8 cellular contexts compared by ENCODE assay signal in genomic region chr1:85201340-85202091, GRCh38. TPM values are rescaled to one million over a fixed set of nuclear protein-coding genes. Genes with fewer than 3 reads are reported as not detected.
A peak's percentile ranks its signal among the peaks of the same experiment; 100 is the strongest.
DNase-seq lines count a peak whose midpoint lies in the region; ATAC-seq and TF ChIP-seq lines count a peak whose summit lies in the region.

No MANE protein-coding gene starts in this region.

- H3K36me3 ChIP-seq in MM.1S (replicated peaks; ENCODE audit: insufficient read depth, low read length) (no peaks in the 10 kb centered on the region), left lung (no peaks in the 10 kb centered on the region)

- no peaks in the 10 kb centered on the region for H3K9me3 ChIP-seq in MM.1S (replicated peaks; ENCODE audit: insufficient read depth, low read length)
- H3K9me3 ChIP-seq in left lung, result no peaks in the 10 kb centered on the region

- H2AFZ ChIP-seq in MM.1S (ENCODE audit: low read length), result peak overlapping the region; percentile 83

- intact Hi-C loops in left lung (cut with DNase I), result no loop called here

- peaks cover 24% of the 10 kb centered on the region for H3K79me2 ChIP-seq in MM.1S (ENCODE audit: low read length)

- no peak for TF ChIP-seq CTCF in GM12864 (IDR thresholded peaks at IDR 0.05; ENCODE audit: low read depth, low read length, missing control alignments)
- TF ChIP-seq CTCF in MM.1S (IDR thresholded peaks at IDR 0.05; ENCODE audit: low read length), result no peak
- no peak for TF ChIP-seq CTCF in coronary artery (IDR thresholded peaks at IDR 0.05)
- no peak for TF ChIP-seq CTCF in left lung (IDR thresholded peaks at IDR 0.05)

- H3K4me3 ChIP-seq in GM12864 (ENCODE audit: low read depth, low read length) (peak overlapping the region; percentile 77), MM.1S (ENCODE audit: low read length) (peak overlapping the region; percentile 83), coronary artery (peak overlapping the region; percentile 77), left lung (peak overlapping the region; percentile 69 to 72)

- DNase-seq in GM12864 (ENCODE audit: low read depth), result no peak
- DNase-seq in HCEC 1CT, result peak; percentile 72
- DNase-seq in MM.1S, result peak; percentile 58
- peak; percentile 62 to 74 for DNase-seq in activated CD4-positive, alpha-beta T cell treated with anti-CD3 and anti-CD28 coated beads for 4 hours
- DNase-seq in coronary artery (ENCODE audit: low spot score), result peak; percentile 80
- DNase-seq in left lung, result peak; percentile 71 to 89
- DNase-seq in stimulated activated CD4-positive, alpha-beta T cell treated with anti-CD3 and anti-CD28 coated beads, Interleukin-4, amount 100 ng/mL, for 1 hour, result peak; percentile 67
- DNase-seq in middle frontal gyrus (ENCODE audit: extremely low spot score, low spot score), result no peak

- peak overlapping the region; percentile 77 for H3K4me2 ChIP-seq in MM.1S (ENCODE audit: low read depth, low read length)

- H4K20me1 ChIP-seq in MM.1S (ENCODE audit: insufficient read depth, low read length), result no peaks in the 10 kb centered on the region

- ATAC-seq in left lung, result peak; percentile 84

- peak overlapping the region; percentile 81 for H3K27ac ChIP-seq in MM.1S (ENCODE audit: low read length)
- H3K27ac ChIP-seq in coronary artery, result peak overlapping the region; percentile 85 to 90
- peak overlapping the region; percentile 88 to 94 for H3K27ac ChIP-seq in left lung

- H3K27me3 ChIP-seq in MM.1S (replicated peaks; ENCODE audit: insufficient read depth, low read length) (no peaks in the 10 kb centered on the region), left lung (peaks cover 0 to 41% of the 10 kb centered on the region in 2 donors)

- H3K9me2 ChIP-seq in MM.1S (replicated peaks; ENCODE audit: insufficient read depth, low read length), result no peaks in the 10 kb centered on the region

- peak overlapping the region; percentile 67 for H3K9ac ChIP-seq in MM.1S (ENCODE audit: low read length)

- no peaks in the 10 kb centered on the region; the same call in 1 of the 2 replicates for H3F3A ChIP-seq in MM.1S (ENCODE audit: insufficient read depth, low read length)

- H3K4me1 ChIP-seq in MM.1S (ENCODE audit: low read length) (peaks cover 6% of the 10 kb centered on the region; the same call in 1 of the 2 replicates), left lung (peaks cover 0 to 12% of the 10 kb centered on the region in 2 donors)

RNA-seq across cellular contexts. Expression of gene SYDE2, which starts 0.7 kb away (rescaled TPM):
- total RNA-seq in left lung, result 10 to 100 TPM; 12.8 to 18.2 TPM

RNA-seq across cellular contexts. Expression of gene C1orf52, which starts 57.9 kb away (rescaled TPM):
- total RNA-seq in left lung, result 10 to 100 TPM; 18.0 to 22.1 TPM

Comparison
In these comparisons a context has a peak if more than half of its experiments do, and no peak if none do; other contexts are left out.
1. DNase-seq: peak in HCEC 1CT (single experiment), MM.1S (single experiment), activated CD4-positive, alpha-beta T cell treated with anti-CD3 and anti-CD28 coated beads for 4 hours (2 of 2), coronary artery (single experiment), left lung (2 of 2) and stimulated activated CD4-positive, alpha-beta T cell treated with anti-CD3 and anti-CD28 coated beads, Interleukin-4, amount 100 ng/mL, for 1 hour (single experiment); none in GM12864 (single experiment) and middle frontal gyrus (single experiment).
2. Peak in every context shown above with its lines, with median percentiles within 50 percentile points of each other: H3K4me3 ChIP-seq and H3K27ac ChIP-seq.